Comparison of ENCODE assay signal across 12 cellular contexts in genomic region chr1:56255516-56256181, GRCh38.
DNase-seq lines count a peak whose midpoint lies in the region; ATAC-seq and TF ChIP-seq lines count a peak whose summit lies in the region.
"Had no signal": no experiment of that assay in that cellular context is flagged by ENCODE, and none has a peak within 500 bp of the region (broad histone marks: within the 10 kb centered on the region; RNA-seq: fewer than 3 reads in every experiment).

No MANE protein-coding gene starts in this region.

- H3K9me3 ChIP-seq in adipocyte (ENCODE audit: control insufficient read depth, low read length) (no peaks in the 10 kb centered on the region), heart right ventricle (peaks cover 0 to 10% (median 4%) of the 10 kb centered on the region in 11 donors)

- no peak overlapping the region for H3K4me3 ChIP-seq in AG10803 (ENCODE audit: low read length)
- no peak overlapping the region for H3K4me3 ChIP-seq in adipocyte (ENCODE audit: low read length)
- no peak overlapping the region for H3K4me3 ChIP-seq in heart right ventricle
- no peak overlapping the region for H3K4me3 ChIP-seq in rectal smooth muscle tissue (ENCODE audit: low read length)

- H3K27me3 ChIP-seq in adipocyte (replicated peaks; ENCODE audit: control insufficient read depth, insufficient read depth, low read length) (no peaks in the 10 kb centered on the region), heart right ventricle (no peaks in the 10 kb centered on the region), rectal smooth muscle tissue (ENCODE audit: control insufficient read depth, insufficient read depth, low read length) (no peaks in the 10 kb centered on the region)

- H3K36me3 ChIP-seq in adipocyte (ENCODE audit: control insufficient read depth, insufficient read depth, low read length, severe bottlenecking) (no peaks in the 10 kb centered on the region), heart right ventricle (no peaks in the 10 kb centered on the region), rectal smooth muscle tissue (ENCODE audit: control insufficient read depth, insufficient read depth, low read length) (no peaks in the 10 kb centered on the region)

- ATAC-seq in heart right ventricle, result peak; percentile 80 to 95 (median 88)
- no peak for ATAC-seq in GM19328 (IDR thresholded peaks at IDR 0.05; ENCODE audit: unreplicated experiment)
- no peak for ATAC-seq in GM18861 (IDR thresholded peaks at IDR 0.05; ENCODE audit: unreplicated experiment)

- TF ChIP-seq CTCF in AG10803 (conservative IDR thresholded peaks at IDR 0.05; ENCODE audit: low read length) (no peak), heart right ventricle (IDR thresholded peaks at IDR 0.05) (no peak)

- H3K4me1 ChIP-seq in adipocyte (ENCODE audit: control insufficient read depth, insufficient read depth, low read length) (peaks cover 38% of the 10 kb centered on the region), heart right ventricle (peaks cover 0 to 38% (median 26%) of the 10 kb centered on the region in 9 donors), rectal smooth muscle tissue (ENCODE audit: control insufficient read depth, insufficient read depth, low read length) (no peaks in the 10 kb centered on the region)

- peak overlapping the region in 7 of 10 donors; percentile 11 to 44 (median 34) for H3K27ac ChIP-seq in heart right ventricle
- peak overlapping the region; percentile 6 for H3K27ac ChIP-seq in rectal smooth muscle tissue (ENCODE audit: low read depth, low read length)
- H3K27ac ChIP-seq: C4-2B had no signal

- intact Hi-C loops in heart right ventricle (cut with DNase I), result loop anchor here in 2 of 10 donors (2.0 to 5.0 kb wide), 2 partner anchors 322 to 323 kb away; partner anchors contain the start of gene PLPP3 (in 2 of the 2)

- 62 to 76% methylated on average over 5 of the region's 5 CpGs for WGBS in heart right ventricle, 2 donors

- DNase-seq in AG10803 (ENCODE audit: low read depth) (peak; percentile 98), adipocyte (ENCODE audit: low read depth) (peak; percentile 95), heart right ventricle (peak; percentile 60 to 66), cerebellar nuclear complex (lab: John Stamatoyannopoulos, UW) (no peak), LoVo (ENCODE audit: low spot score) (no peak)
- DNase-seq: glutamatergic neuron, NCI-H1417, T-helper 9 cell had no signal

- H3K9ac ChIP-seq in adipocyte (ENCODE audit: low read length), result peak overlapping the region; percentile 72
- no peak overlapping the region for H3K9ac ChIP-seq in rectal smooth muscle tissue (ENCODE audit: low read length)

Comparison
In these comparisons a context has a peak if more than half of its experiments do, and no peak if none do; other contexts are left out.
1. DNase-seq: peak in AG10803 (single experiment), adipocyte (single experiment) and heart right ventricle (2 of 2); none in cerebellar nuclear complex (0 of 2) and LoVo (single experiment).
2. ATAC-seq: peak in heart right ventricle (8 of 8); none in GM19328 (single experiment) and GM18861 (single experiment).